In the genomic region with DNA sequence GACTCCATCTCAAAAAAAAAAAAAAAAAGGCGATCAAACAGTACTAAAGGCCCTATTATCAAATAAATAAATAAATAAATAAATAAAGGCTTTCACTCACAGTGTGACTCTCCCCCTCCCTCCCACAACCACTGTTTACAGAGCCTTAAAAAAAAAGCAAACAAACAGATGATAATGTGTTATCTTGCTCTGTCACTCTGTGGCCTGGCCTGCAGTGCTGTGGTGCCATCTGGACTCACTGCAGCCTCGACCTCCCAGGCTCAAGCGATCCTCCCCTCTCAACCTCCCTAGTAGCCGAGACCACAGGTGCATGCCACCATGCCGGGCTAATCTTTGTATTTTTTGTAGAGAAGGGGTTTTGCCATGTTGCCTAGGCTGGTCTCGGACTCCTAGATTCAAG, we compare ENCODE assay signal across 16 cellular contexts.
"Had no signal": no experiment of that assay in that cellular context is flagged by ENCODE, and none has a peak within 500 bp of the region (broad histone marks: within the 10 kb centered on the region; RNA-seq: fewer than 3 reads in every experiment).

No MANE protein-coding gene starts in this region.

- H3K27me3 Mint-ChIP-seq: central memory CD8-positive, alpha-beta T cell; stimulated activated naive B cell treated with anti-CD40 and anti-IgM and Interleukin-4, amounts not matched to agents 10 μg/mL and 1 μg/mL and 100 μg/mL, for 72 hours; T-helper 17 cell had no signal

- H3K4me3 ChIP-seq: heart left ventricle, left lung, prostate gland, stomach, thyroid gland, upper lobe of left lung, vagina had no signal

- H3K9me3 Mint-ChIP-seq: activated CD4-positive, alpha-beta memory T cell treated with anti-CD3 and anti-CD28 coated beads for 36 hours; activated CD4-positive, alpha-beta T cell treated with anti-CD3 and anti-CD28 coated beads, Interleukin-2, amount 10 ng/mL, durations not matched to agents 24 days and 14 days; activated naive CD4-positive, alpha-beta T cell treated with anti-CD3 and anti-CD28 coated beads, Interleukin-2, amount 50 U/mL, for 72 hours; central memory CD8-positive, alpha-beta T cell; effector memory CD8-positive, alpha-beta T cell; nephron progenitor cell; stimulated activated naive B cell treated with anti-CD40 and anti-IgM and Interleukin-4, amounts not matched to agents 10 μg/mL and 1 μg/mL and 100 μg/mL, for 72 hours had no signal

- H3K9me3 ChIP-seq: heart left ventricle, left lung, neutrophil, prostate gland, stomach, thyroid gland, upper lobe of left lung, vagina had no signal

- H3K27me3 ChIP-seq: heart left ventricle, left lung, neutrophil, stomach, thyroid gland, upper lobe of left lung, vagina had no signal

- H3K27ac Mint-ChIP-seq: activated CD4-positive, alpha-beta memory T cell treated with anti-CD3 and anti-CD28 coated beads for 36 hours; activated CD4-positive, alpha-beta T cell treated with anti-CD3 and anti-CD28 coated beads, Interleukin-2, amount 10 ng/mL, durations not matched to agents 24 days and 14 days; activated naive CD4-positive, alpha-beta T cell treated with anti-CD3 and anti-CD28 coated beads, Interleukin-2, amount 50 U/mL, for 72 hours; effector memory CD8-positive, alpha-beta T cell; nephron progenitor cell; stimulated activated naive B cell treated with anti-CD40 and anti-IgM and Interleukin-4, amounts not matched to agents 10 μg/mL and 1 μg/mL and 100 μg/mL, for 72 hours; T-helper 17 cell had no signal

- H3K4me3 Mint-ChIP-seq: activated CD4-positive, alpha-beta memory T cell treated with anti-CD3 and anti-CD28 coated beads for 36 hours; activated CD4-positive, alpha-beta T cell treated with anti-CD3 and anti-CD28 coated beads, Interleukin-2, amount 10 ng/mL, durations not matched to agents 24 days and 14 days; central memory CD8-positive, alpha-beta T cell; effector memory CD8-positive, alpha-beta T cell; stimulated activated naive B cell treated with anti-CD40 and anti-IgM and Interleukin-4, amounts not matched to agents 10 μg/mL and 1 μg/mL and 100 μg/mL, for 72 hours; T-helper 17 cell had no signal

- H3K27ac ChIP-seq: left lung, neutrophil, prostate gland had no signal

- H3K36me3 ChIP-seq: prostate gland, vagina had no signal

- H3K36me3 Mint-ChIP-seq: activated CD4-positive, alpha-beta memory T cell treated with anti-CD3 and anti-CD28 coated beads for 36 hours; activated naive CD4-positive, alpha-beta T cell treated with anti-CD3 and anti-CD28 coated beads, Interleukin-2, amount 50 U/mL, for 72 hours had no signal
